12 cellular contexts compared by ENCODE assay signal in the genomic region with DNA sequence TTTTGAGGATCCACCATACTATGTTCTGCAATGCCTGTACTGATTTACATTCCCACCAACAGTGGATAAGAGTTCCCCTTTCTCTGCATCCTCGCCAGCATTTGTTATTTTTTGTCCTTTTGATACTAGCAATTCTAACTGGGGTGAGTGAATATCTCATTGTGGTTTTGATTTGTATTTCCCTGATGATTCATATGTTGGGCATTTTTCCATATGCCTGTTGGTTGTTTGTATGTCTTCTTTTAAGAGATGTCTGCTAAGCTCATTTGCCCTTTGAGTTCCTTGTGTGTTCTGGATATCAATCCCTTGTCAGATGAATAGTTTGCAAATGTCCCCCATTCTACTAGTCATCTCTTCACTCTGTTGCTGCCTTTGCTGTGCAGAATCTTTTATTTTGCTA. TPM values are rescaled to one million over a fixed set of nuclear protein-coding genes. Genes with fewer than 3 reads are reported as not detected.
DNase-seq lines count a peak whose midpoint lies in the region; TF ChIP-seq lines count a peak whose summit lies in the region.
"Had no signal": no experiment of that assay in that cellular context is flagged by ENCODE, and none has a peak within 500 bp of the region (broad histone marks: within the 10 kb centered on the region; RNA-seq: fewer than 3 reads in every experiment).

No MANE protein-coding gene starts in this region.

- peak overlapping the region; percentile 4 for H3K4me3 Mint-ChIP-seq in endothelial cell (ENCODE audit: unreplicated experiment)
- H3K4me3 Mint-ChIP-seq: activated T-cell treated with anti-CD3 and anti-CD28 coated beads, Interleukin-2, amount 50 U/mL, for 24 hours had no signal

- TF ChIP-seq CTCF in endothelial cell (IDR thresholded peaks at IDR 0.05; ENCODE audit: unreplicated experiment) (no peak), coronary artery (IDR thresholded peaks at IDR 0.05) (no peak)

- no peak overlapping the region for H3K27ac ChIP-seq in coronary artery
- H3K27ac ChIP-seq: ascending aorta, thoracic aorta had no signal

- no peaks in the 10 kb centered on the region for H3K27me3 Mint-ChIP-seq in endothelial cell (ENCODE audit: unreplicated experiment)
- H3K27me3 Mint-ChIP-seq: activated T-cell treated with anti-CD3 and anti-CD28 coated beads, Interleukin-2, amount 50 U/mL, for 24 hours had no signal

- peak; percentile 17 for DNase-seq in H4 (ENCODE audit: low spot score)
- DNase-seq in RPMI7951 (ENCODE audit: low read depth): peak; percentile 87
- no peak for DNase-seq in endothelial cell (ENCODE audit: low spot score)
- peak; percentile 15 for DNase-seq in renal cortical epithelial cell (ENCODE audit: low read depth)
- DNase-seq in putamen (ENCODE audit: low spot score): no peak
- no peak for DNase-seq in ureter (ENCODE audit: low spot score)
- no peak for DNase-seq in NCI-H2196 (lab: John Stamatoyannopoulos, UW; ENCODE audit: unreplicated experiment)
- DNase-seq in coronary artery (ENCODE audit: low spot score): no peak
- DNase-seq: activated T-cell treated with anti-CD3 and anti-CD28 coated beads, Interleukin-2, amount 50 U/mL, for 24 hours; NCI-H2171 had no signal

- no peak overlapping the region for H3K4me3 ChIP-seq in coronary artery
- H3K4me3 ChIP-seq: ascending aorta, thoracic aorta had no signal

- no peaks in the 10 kb centered on the region for H3K9me3 Mint-ChIP-seq in endothelial cell (ENCODE audit: unreplicated experiment)

- H3K4me1 Mint-ChIP-seq in endothelial cell (ENCODE audit: unreplicated experiment): peaks cover 3% of the 10 kb centered on the region

- no peak overlapping the region for H3K27ac Mint-ChIP-seq in endothelial cell (ENCODE audit: unreplicated experiment)
- H3K27ac Mint-ChIP-seq: activated T-cell treated with anti-CD3 and anti-CD28 coated beads, Interleukin-2, amount 50 U/mL, for 24 hours had no signal

- H3K36me3 Mint-ChIP-seq in endothelial cell (ENCODE audit: low read depth, unreplicated experiment): peaks cover 31% of the 10 kb centered on the region

RNA-seq across cellular contexts. Expression of gene MSRB3, which starts 49.0 kb away (rescaled TPM):
- 6.6 and 9.5 TPM in 2 replicates for total RNA-seq in H4 (2014; rRNA removed; shearing (Covaris generic))
- total RNA-seq in RPMI7951 (2014; rRNA removed; shearing (Covaris generic)): 25.7 and 27.7 TPM in 2 replicates
- 19.9 TPM for total RNA-seq in endothelial cell (ENCODE audit: unreplicated experiment)
- 7.8 and 21.4 TPM in 2 replicates for total RNA-seq in renal cortical epithelial cell
- 66.5 TPM for total RNA-seq in ureter

Comparison
In these comparisons a context has a peak if more than half of its experiments do, and no peak if none do; other contexts are left out.
1. DNase-seq: peak in H4 (single experiment), RPMI7951 (single experiment) and renal cortical epithelial cell (single experiment); none in endothelial cell (single experiment), putamen (single experiment), ureter (single experiment), NCI-H2196 (single experiment) and coronary artery (single experiment).